Comparison of ENCODE assay signal across 8 cellular contexts in genomic region chr11:87352759-87353707, GRCh38.
DNase-seq lines count a peak whose midpoint lies in the region; ATAC-seq and TF ChIP-seq lines count a peak whose summit lies in the region.

No MANE protein-coding gene starts in this region.

- H2BK120ac ChIP-seq in IMR-90 (ENCODE audit: low read depth, low read length): peak overlapping the region; percentile 80

- H3K56ac ChIP-seq in IMR-90 (ENCODE audit: extremely low read depth, insufficient read depth, low read length): no peak overlapping the region

- BruUV-seq in IMR-90 (replicated peaks; lab: Mats Ljungman, UMichigan): no TSS peak

- POLR2A ChIA-PET in IMR-90 (lab: Charles Lee; ENCODE audit: unreplicated experiment): no interaction called here

- H3K9me1 ChIP-seq in IMR-90 (ENCODE audit: insufficient read depth, low read length): no peaks in the 10 kb centered on the region; the same call in 1 of the 2 replicates

- no peak overlapping the region for H2BK15ac ChIP-seq in IMR-90 (ENCODE audit: low read depth, low read length)

- peak overlapping the region; percentile 92 for H2AFZ ChIP-seq in IMR-90 (replicated peaks; ENCODE audit: low read length, poor library complexity)

- peak; percentile 98 for TF ChIP-seq RAD21 in IMR-90 (IDR thresholded peaks at IDR 0.05; ENCODE audit: low read length)

- intact Hi-C loops in IMR-90 (cut with micrococcal nuclease): loop anchor here (1.0 to 10.0 kb wide), 6 partner anchors 68 to 1191 kb away; no protein-coding TSS in a partner anchor

- H3K14ac ChIP-seq in IMR-90 (replicated peaks; ENCODE audit: low read depth, low read length): peak overlapping the region; percentile 61; the same call in 1 of the 2 replicates

- CTCF ChIA-PET in IMR-90 (lab: Yijun Ruan, JAX): interaction anchor here (0.8 to 1.9 kb wide), 5 partner anchors 24 to 75 kb away, joined by 3 to 13 read pairs (median 3); no protein-coding TSS in a partner anchor

- ATAC-seq in GM21619 (IDR thresholded peaks at IDR 0.05; ENCODE audit: unreplicated experiment) (peak; percentile 96), IMR-90 (ENCODE audit: low read depth) (peak; percentile 99), omental fat pad (ENCODE audit: low FRiP score) (peak; percentile 93), thoracic aorta (ENCODE audit: insufficient number of reproducible peaks, low FRiP score, low read depth) (peak; percentile 93)

- no peaks in the 10 kb centered on the region for H3K79me1 ChIP-seq in IMR-90 (ENCODE audit: low read depth in 1 of 2, low read length in 2 of 2)

- H3K4me1 ChIP-seq in IMR-90 (ENCODE audit: control insufficient read depth, insufficient read depth, low read length) (0 out of 2 replicates have a peak, but pooled peaks cover 2% of the 10 kb centered on the region), thoracic aorta (ENCODE audit: control insufficient read depth in 1 of 2, low read depth in 2 of 2) (peaks cover 4 to 43% of the 10 kb centered on the region in 2 donors)

- peak; percentile 97 for TF ChIP-seq CTCF in IMR-90 (conservative IDR thresholded peaks at IDR 0.05; ENCODE audit: low read depth, low read length)
- TF ChIP-seq CTCF in fibroblast of villous mesenchyme (IDR thresholded peaks at IDR 0.05; ENCODE audit: insufficient read depth, low read depth, low read length): peak; percentile 98
- TF ChIP-seq CTCF in omental fat pad (IDR thresholded peaks at IDR 0.05): peak in 2 of 3 donors; percentile 96 to 100
- peak; percentile 100 for TF ChIP-seq CTCF in thoracic aorta (IDR thresholded peaks at IDR 0.05)

- no peaks in the 10 kb centered on the region; the same call in 1 of the 2 replicates for H3K27me3 ChIP-seq in IMR-90 (ENCODE audit: control insufficient read depth, insufficient read depth, low read length)
- no peaks in the 10 kb centered on the region for H3K27me3 ChIP-seq in thoracic aorta (replicated peaks; ENCODE audit: insufficient read depth)

- H2BK5ac ChIP-seq in IMR-90 (ENCODE audit: low read depth, low read length, poor library complexity, severe bottlenecking): no peak overlapping the region

- no peak overlapping the region for H3K18ac ChIP-seq in IMR-90 (ENCODE audit: low read depth, low read length)

- DNase-seq in EH (ENCODE audit: low read depth) (peak; percentile 88), IMR-90 (peak; percentile 64), RKO (ENCODE audit: low spot score) (peak; percentile 80), fibroblast of villous mesenchyme (ENCODE audit: low read depth) (peak; percentile 64), omental fat pad (ENCODE audit: low spot score) (peak; percentile 84), thoracic aorta (ENCODE audit: low spot score) (peak; percentile 21)
- peak; percentile 70 to 80 for DNase-seq in activated T-helper 1 cell treated with anti-CD3 and anti-CD28 coated beads, Interleukin-2, amount 50 U/mL, for 16 hours (ENCODE audit: low read depth in 1 of 2, low spot score in 1 of 2)

- H3K36me3 ChIP-seq in IMR-90 (ENCODE audit: control insufficient read depth, insufficient read depth, low read length): no peaks in the 10 kb centered on the region
- no peaks in the 10 kb centered on the region for H3K36me3 ChIP-seq in thoracic aorta

- dilution Hi-C loops in IMR-90 (cut with HindIII; ENCODE audit: low sequenced_read_pairs, unreplicated experiment): no loop called here

- H4K8ac ChIP-seq in IMR-90 (ENCODE audit: low read depth in 2 of 2, low read length in 2 of 2): 0 out of 4 replicates have a peak overlapping the region, but pooled peaks of 1 of the 2 experiments have one; percentile 20

- no peak overlapping the region for H3K9ac ChIP-seq in IMR-90 (ENCODE audit: low read depth, low read length)

- no peak overlapping the region for H4K91ac ChIP-seq in IMR-90 (ENCODE audit: insufficient read depth, low read depth, low read length)

- WGBS in IMR-90 (ENCODE audit: extremely low coverage in 2 of 2, insufficient read length in 1 of 2), 2 experiments: 0% methylated on average over 6 of the region's 26 CpGs; no CpG with 5 or more reads in 1 of the 2 experiments

- no peak overlapping the region; the same call in 1 of the 2 replicates for H2AK5ac ChIP-seq in IMR-90 (ENCODE audit: low read depth, low read length)

- no peak overlapping the region for H3K27ac ChIP-seq in IMR-90 (ENCODE audit: insufficient read depth, low read length)
- H3K27ac ChIP-seq in thoracic aorta: peak overlapping the region in 1 of 2 donors; percentile 35

- peak overlapping the region; percentile 51; the same call in 1 of the 2 replicates for H3K23ac ChIP-seq in IMR-90 (ENCODE audit: low read depth, low read length)

- no peak for TF ChIP-seq POLR2A in IMR-90 (IDR thresholded peaks at IDR 0.05; ENCODE audit: low read depth, low read length)

- H3K4me3 ChIP-seq in IMR-90 (ENCODE audit: insufficient read depth, low read depth, low read length) (no peak overlapping the region), fibroblast of villous mesenchyme (ENCODE audit: low read depth, low read length) (no peak overlapping the region), thoracic aorta (peak overlapping the region; percentile 45)

- peak overlapping the region; percentile 55; the same call in 1 of the 2 replicates for H3K4ac ChIP-seq in IMR-90 (ENCODE audit: low read depth, low read length)

- H2AK9ac ChIP-seq in IMR-90 (replicated peaks; ENCODE audit: low read depth, low read length, poor library complexity): peak overlapping the region; percentile 69

- peak overlapping the region; percentile 83 for H2BK20ac ChIP-seq in IMR-90 (ENCODE audit: low read depth, low read length)

- H3K9me3 ChIP-seq in IMR-90 (ENCODE audit: control insufficient read depth, insufficient read depth, low read length) (no peaks in the 10 kb centered on the region), thoracic aorta (no peaks in the 10 kb centered on the region)

- in situ Hi-C loops in IMR-90 (cut with MboI; ENCODE audit: low sequenced_read_pairs): loop anchor here (5.0 to 25.0 kb wide), 6 partner anchors 69 to 1509 kb away; no protein-coding TSS in a partner anchor

- H3K4me2 ChIP-seq in IMR-90 (ENCODE audit: low read depth, low read length): peak overlapping the region; percentile 83

- no peak overlapping the region for H4K5ac ChIP-seq in IMR-90 (ENCODE audit: low read depth, low read length)

- H4K20me1 ChIP-seq in IMR-90 (ENCODE audit: insufficient read depth, low read length): no peaks in the 10 kb centered on the region

TF ChIP-seq in IMR-90, 13 proteins besides CTCF, POLR2A, EP300 and RAD21:
- no peak for TF ChIP-seq CEBPB (IDR thresholded peaks at IDR 0.05; ENCODE audit: low read depth, low read length)
- TF ChIP-seq USF2 (IDR thresholded peaks at IDR 0.05; ENCODE audit: low read depth, low read length): no peak
- TF ChIP-seq SMC3 (IDR thresholded peaks at IDR 0.05; ENCODE audit: low read depth, low read length): peak; percentile 93
- TF ChIP-seq BHLHE40 (IDR thresholded peaks at IDR 0.05; ENCODE audit: low read depth, low read length): 0 out of 2 replicates have a peak, but pooled peaks have one; percentile 11

Comparison
In these comparisons a context has a peak if more than half of its experiments do, and no peak if none do; other contexts are left out.
1. DNase-seq: peak in every context shown above with its lines; median percentile 88 in EH; 84 in omental fat pad; 80 in RKO; 75 in activated T-helper 1 cell treated with anti-CD3 and anti-CD28 coated beads, Interleukin-2, amount 50 U/mL, for 16 hours; 64 in IMR-90; 64 in fibroblast of villous mesenchyme; 21 in thoracic aorta.